In the genomic region with DNA sequence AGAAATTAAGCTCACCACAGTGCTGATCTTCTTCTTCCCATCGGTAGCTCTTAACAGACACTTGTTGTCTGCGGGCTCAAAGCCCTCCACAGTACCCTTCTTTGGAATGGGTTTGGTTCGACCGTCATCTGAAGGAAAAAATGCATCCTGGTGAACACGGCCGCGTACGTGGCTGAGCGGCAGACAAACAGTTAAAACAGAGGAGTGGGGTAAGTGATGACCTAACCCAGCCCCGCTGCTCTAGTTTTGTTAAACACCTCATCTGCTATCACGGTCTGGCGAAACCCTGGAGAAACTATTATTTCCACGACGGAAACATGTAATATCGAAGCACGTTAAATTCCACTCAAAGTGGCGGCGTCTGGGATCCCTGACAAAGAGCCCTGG, we compare ENCODE assay signal across 8 cellular contexts. TPM values are rescaled to one million over a fixed set of nuclear protein-coding genes. Genes with fewer than 3 reads are reported as not detected.
DNase-seq lines count a peak whose midpoint lies in the region; ATAC-seq and TF ChIP-seq lines count a peak whose summit lies in the region.

No MANE protein-coding gene starts in this region.

- peak overlapping the region; percentile 99 for H3K4me3 Mint-ChIP-seq in neural crest cell

- H3K4me3 ChIP-seq in Peyer's patch (peak overlapping the region; percentile 65 to 79 (median 75)), epithelial cell of esophagus (ENCODE audit: low read length) (peak overlapping the region; percentile 94)

- H3K9me3 Mint-ChIP-seq in neural crest cell: no peaks in the 10 kb centered on the region

- peaks cover 36% of the 10 kb centered on the region for H3K4me1 Mint-ChIP-seq in neural crest cell

- TF ChIP-seq POLR2A in Peyer's patch (IDR thresholded peaks at IDR 0.05): no peak

- peak overlapping the region; percentile 96 for H3K27ac Mint-ChIP-seq in neural crest cell (ENCODE audit: unreplicated experiment)

- H3K9me3 ChIP-seq in ES-I3 (ENCODE audit: control insufficient read depth, insufficient read depth, low read length) (no peaks in the 10 kb centered on the region), Peyer's patch (no peaks in the 10 kb centered on the region)

- DNase-seq in Peyer's patch (no peak), epithelial cell of esophagus (ENCODE audit: low read depth) (peak; percentile 42), neural crest cell (ENCODE audit: low read depth, low spot score) (no peak), DMS79 (lab: John Stamatoyannopoulos, UW) (no peak), NOMO-1 (lab: John Stamatoyannopoulos, UW; ENCODE audit: unreplicated experiment in 2 of 2) (no peak)

- H3K4me1 ChIP-seq in ES-I3 (ENCODE audit: insufficient read depth, low read length): peaks cover 7% of the 10 kb centered on the region
- H3K4me1 ChIP-seq in Peyer's patch: peaks cover 0 to 17% (median 0%) of the 10 kb centered on the region in 4 donors

- H3K9ac ChIP-seq in ES-I3 (ENCODE audit: low read depth, low read length): peak overlapping the region; percentile 86

- peaks cover 23% of the 10 kb centered on the region for H3K36me3 ChIP-seq in ES-I3 (ENCODE audit: insufficient read depth, low read length)
- H3K36me3 ChIP-seq in Peyer's patch: peaks cover 0 to 37% (median 0%) of the 10 kb centered on the region in 3 donors

- ATAC-seq in HG03571 (IDR thresholded peaks at IDR 0.05; ENCODE audit: unreplicated experiment) (no peak), HG02642 (IDR thresholded peaks at IDR 0.05; ENCODE audit: poor library complexity, unreplicated experiment) (no peak)

- H3K36me3 Mint-ChIP-seq in neural crest cell (ENCODE audit: low read depth): peaks cover 5% of the 10 kb centered on the region

- TF ChIP-seq CTCF in Peyer's patch (IDR thresholded peaks at IDR 0.05) (no peak), epithelial cell of esophagus (IDR thresholded peaks at IDR 0.05; ENCODE audit: insufficient read depth, low read depth, low read length, missing control alignments) (no peak), neural crest cell (conservative IDR thresholded peaks at IDR 0.05) (no peak)

- peak overlapping the region; percentile 79 to 92 (median 90) for H3K27ac ChIP-seq in Peyer's patch

- H3K27me3 ChIP-seq in Peyer's patch: no peaks in the 10 kb centered on the region

- no peaks in the 10 kb centered on the region for H3K27me3 Mint-ChIP-seq in neural crest cell (ENCODE audit: low read depth)

RNA-seq across cellular contexts. Expression of gene SRP14, which starts 0.7 kb away (rescaled TPM):
- total RNA-seq in Peyer's patch (100 to 1,000 TPM; 105 to 163 (median 146) TPM), neural crest cell (229 and 234 TPM in 2 replicates)
